ENCODE assay signal across 24 cellular contexts in the genomic region with DNA sequence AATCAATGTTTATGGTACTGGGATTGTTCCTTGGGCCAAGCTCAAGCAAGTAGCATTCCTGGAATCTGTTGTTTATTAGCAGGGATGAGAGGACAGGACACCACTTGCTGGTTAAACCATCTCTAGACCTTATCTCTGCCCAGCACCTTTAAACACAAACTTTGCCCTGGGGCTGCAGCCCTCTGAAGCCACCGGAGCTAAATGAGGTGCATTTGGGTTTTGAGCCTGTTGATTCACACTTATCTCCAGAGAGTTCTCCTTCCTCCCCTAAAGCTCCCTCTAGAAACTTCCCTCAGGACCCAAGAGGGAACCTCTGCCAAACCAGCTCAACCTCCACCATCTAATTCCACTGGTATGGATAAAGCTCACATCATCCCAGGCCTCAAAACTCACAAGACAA.
"Had no signal": no experiment of that assay in that cellular context is flagged by ENCODE, and none has a peak within 500 bp of the region (broad histone marks: within the 10 kb centered on the region; RNA-seq: fewer than 3 reads in every experiment).

No MANE protein-coding gene starts in this region.

- H3K27ac ChIP-seq: brain microvascular endothelial cell, cardiac muscle cell, Peyer's patch, SJSA1 had no signal

- H3K36me3 ChIP-seq: brain microvascular endothelial cell, cardiac muscle cell, Peyer's patch, SJSA1 had no signal

- DNase-seq: activated CD4-positive, alpha-beta T cell treated with anti-CD3 and anti-CD28 coated beads for 4 hours; activated effector memory CD4-positive, alpha-beta T cell treated with anti-CD3 and anti-CD28 coated beads, Interleukin-2, amount 50 U/mL, for 16 hours; activated naive CD4-positive, alpha-beta T cell treated with Interleukin-2 at 50 U/mL for 16 hours; activated T-cell treated with anti-CD3 and anti-CD28 coated beads, Interleukin-2, amount 50 U/mL, for 24 hours; brain microvascular endothelial cell; Karpas-422; NCI-H1105 treated with DMSO at 0.1 percent for 48 hours; NCI-H1436 treated with DMSO at 0.1 percent for 48 hours; NCI-H187; NCI-H2081; NCI-H510A treated with DMSO at 0.1 percent for 48 hours; NCI-H69; NK-92 treated with Interleukin-12 subunit alpha and Interleukin-12 subunit beta, amount 100 ng/mL, for 24 hours; Peyer's patch; SHP77; SW 1271; T-helper 9 cell had no signal

- H3K27me3 Mint-ChIP-seq: activated T-cell treated with anti-CD3 and anti-CD28 coated beads, Interleukin-2, amount 50 U/mL, for 24 hours had no signal

- H3K27me3 ChIP-seq: brain microvascular endothelial cell, cardiac muscle cell, Peyer's patch, SJSA1 had no signal

- H3K4me3 Mint-ChIP-seq: activated CD8-positive, alpha-beta memory T cell treated with anti-CD3 and anti-CD28 coated beads, Interleukin-2, amount 10 ng/mL, durations not matched to agents 7 days and 5 days; activated T-cell treated with anti-CD3 and anti-CD28 coated beads, Interleukin-2, amount 50 U/mL, for 24 hours; activated T-helper 1 cell treated with anti-CD3 and anti-CD28 coated beads, Interleukin-12 subunit alpha, Interleukin-12 subunit beta, Interleukin-2, Interleukin-4 antibody, amounts not matched to agents 30 ng/mL and 10 ng/mL and 1 ng/mL, durations not matched to agents 14 hours and 24 hours and 36 hours had no signal

- H3K4me1 ChIP-seq: Peyer's patch, SJSA1 had no signal

- ATAC-seq: activated CD4-positive, CD25-positive, alpha-beta regulatory T cell treated with anti-CD3 and anti-CD28 coated beads, Interleukin-2, amount 50 U/mL, for 24 hours; activated naive CD4-positive, alpha-beta T cell treated with anti-CD3 and anti-CD28 coated beads, Interleukin-2, amount 50 U/mL, for 72 hours; SK-N-SH treated with all-trans-retinoic acid at 6 μM for 48 hours had no signal

- H3K27ac Mint-ChIP-seq: activated naive CD4-positive, alpha-beta T cell treated with anti-CD3 and anti-CD28 coated beads, Interleukin-2, amount 50 U/mL, for 72 hours; activated T-cell treated with anti-CD3 and anti-CD28 coated beads, Interleukin-2, amount 50 U/mL, for 24 hours had no signal

- H3K36me3 Mint-ChIP-seq: activated naive CD4-positive, alpha-beta T cell treated with anti-CD3 and anti-CD28 coated beads, Interleukin-2, amount 50 U/mL, for 72 hours had no signal

- H3K9me3 ChIP-seq: Peyer's patch, SJSA1 had no signal

- H3K4me3 ChIP-seq: cardiac muscle cell, Peyer's patch, SJSA1 had no signal
